In genomic region chr5:35324201-35324600, GRCh38 we compare ENCODE assay signal across 8 cellular contexts.
"Had no signal": no experiment of that assay in that cellular context is flagged by ENCODE, and none has a peak within 500 bp of the region (broad histone marks: within the 10 kb centered on the region; RNA-seq: fewer than 3 reads in every experiment).

No MANE protein-coding gene starts in this region.

- ATAC-seq: GM12878 had no signal

- H3K4me3 ChIP-seq: GM12878 had no signal

- FAIRE-seq: G401.6, GM12878, GM12891, GM12892, GM18507, GM19239 had no signal

- DNase-seq: GDM1, GF-D8 had no signal
